18 cellular contexts compared by ENCODE assay signal in the genomic region with DNA sequence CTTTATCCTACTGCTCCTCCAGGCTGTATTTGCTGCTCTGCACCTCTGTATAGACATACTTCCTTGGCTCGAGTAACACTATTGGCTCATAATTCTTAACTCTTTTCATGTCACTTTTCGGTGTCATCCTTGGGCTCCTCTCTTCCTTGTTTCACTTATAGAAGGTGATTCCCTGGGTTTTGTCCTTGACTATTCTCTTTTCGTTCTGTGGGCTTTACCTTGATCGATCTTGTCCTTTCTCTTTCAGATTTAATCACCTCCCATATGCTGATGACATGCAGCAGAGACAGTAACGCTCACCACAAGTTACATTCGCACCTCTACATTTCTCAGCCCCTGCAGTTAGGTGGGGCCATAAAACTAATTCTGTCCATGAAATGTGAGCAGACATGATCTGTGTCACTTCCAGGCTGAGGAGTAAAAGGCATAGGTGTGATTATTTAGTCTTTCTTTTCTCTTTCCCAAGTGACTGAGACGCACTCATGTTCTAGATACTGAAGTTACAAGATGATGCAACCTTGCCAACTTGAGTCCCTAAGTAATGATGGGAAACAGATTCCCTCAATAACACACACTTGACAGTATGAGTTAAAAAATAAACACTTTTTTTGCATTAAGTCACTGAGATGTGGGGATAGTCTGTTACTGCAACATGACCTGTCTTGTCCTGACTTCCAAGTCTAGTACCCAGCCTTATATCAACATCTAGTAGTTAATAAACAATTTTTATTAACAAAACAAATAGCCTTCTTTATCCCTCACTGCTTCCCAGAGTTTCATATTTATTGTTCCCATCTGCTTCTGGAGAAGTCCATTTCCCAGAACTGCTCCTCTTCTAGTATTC. TPM values are rescaled to one million over a fixed set of nuclear protein-coding genes. Genes with fewer than 3 reads are reported as not detected.
DNase-seq lines count a peak whose midpoint lies in the region; ATAC-seq and TF ChIP-seq lines count a peak whose summit lies in the region.
"Had no signal": no experiment of that assay in that cellular context is flagged by ENCODE, and none has a peak within 500 bp of the region (broad histone marks: within the 10 kb centered on the region; RNA-seq: fewer than 3 reads in every experiment).

No MANE protein-coding gene starts in this region.

- H3K9me3 Mint-ChIP-seq in activated T-cell treated with anti-CD3 and anti-CD28 coated beads, Interleukin-2, amount 50 U/mL, for 72 hours = no peaks in the 10 kb centered on the region
- no peaks in the 10 kb centered on the region for H3K9me3 Mint-ChIP-seq in activated T-cell treated with anti-CD3 and anti-CD28 coated beads, Interleukin-2, amount 50 U/mL, for 24 hours
- H3K9me3 Mint-ChIP-seq in stimulated activated naive CD8-positive, alpha-beta T cell treated with anti-CD3 and anti-CD28 coated beads, Interleukin-15, amount 100 ng/mL, for 72 hours = no peaks in the 10 kb centered on the region
- H3K9me3 Mint-ChIP-seq: activated B cell treated with CpG ODN at 0.5 μM for 24 hours had no signal

- ATAC-seq in activated T-cell treated with anti-CD3 and anti-CD28 coated beads, Interleukin-2, amount 50 U/mL, for 72 hours (replicated peaks in 1 of 2) = peak; percentile 72 to 88
- ATAC-seq in GM21619 (IDR thresholded peaks at IDR 0.05; ENCODE audit: unreplicated experiment) (peak; percentile 70), HG03175 (IDR thresholded peaks at IDR 0.05; ENCODE audit: unreplicated experiment) (peak; percentile 74)
- ATAC-seq in stimulated activated naive CD8-positive, alpha-beta T cell treated with anti-CD3 and anti-CD28 coated beads, Interleukin-15, amount 100 ng/mL, for 72 hours = peak; percentile 77
- ATAC-seq: foreskin keratinocyte, left colon had no signal

- H3K4me1 ChIP-seq in Karpas-422 (ENCODE audit: low read length) (peaks cover 7% of the 10 kb centered on the region), left ventricle myocardium inferior (no peaks in the 10 kb centered on the region)
- H3K4me1 ChIP-seq: foreskin keratinocyte had no signal

- no peak overlapping the region for H3K4me2 ChIP-seq in Karpas-422 (ENCODE audit: low read depth, low read length, poor library complexity, severe bottlenecking)

- no peak overlapping the region for H3K27ac Mint-ChIP-seq in activated T-cell treated with anti-CD3 and anti-CD28 coated beads, Interleukin-2, amount 50 U/mL, for 72 hours
- H3K27ac Mint-ChIP-seq in activated T-cell treated with anti-CD3 and anti-CD28 coated beads, Interleukin-2, amount 50 U/mL, for 24 hours = no peak overlapping the region
- no peak overlapping the region for H3K27ac Mint-ChIP-seq in stimulated activated naive CD8-positive, alpha-beta T cell treated with anti-CD3 and anti-CD28 coated beads, Interleukin-15, amount 100 ng/mL, for 72 hours
- H3K27ac Mint-ChIP-seq: activated B cell treated with CpG ODN at 0.5 μM for 24 hours had no signal

- TF ChIP-seq CTCF in left ventricle myocardium inferior (IDR thresholded peaks at IDR 0.05; ENCODE audit: borderline replicate concordance) = no peak

- no peak overlapping the region for H3K4me3 Mint-ChIP-seq in activated T-cell treated with anti-CD3 and anti-CD28 coated beads, Interleukin-2, amount 50 U/mL, for 72 hours
- H3K4me3 Mint-ChIP-seq in activated T-cell treated with anti-CD3 and anti-CD28 coated beads, Interleukin-2, amount 50 U/mL, for 24 hours = no peak overlapping the region
- H3K4me3 Mint-ChIP-seq in stimulated activated naive CD8-positive, alpha-beta T cell treated with anti-CD3 and anti-CD28 coated beads, Interleukin-15, amount 100 ng/mL, for 72 hours = no peak overlapping the region
- H3K4me3 Mint-ChIP-seq: activated B cell treated with CpG ODN at 0.5 μM for 24 hours had no signal

- H3K36me3 Mint-ChIP-seq in activated T-cell treated with anti-CD3 and anti-CD28 coated beads, Interleukin-2, amount 50 U/mL, for 72 hours (ENCODE audit: insufficient read depth in 2 of 2) = peaks cover 0 to 1% of the 10 kb centered on the region in 2 donors
- no peaks in the 10 kb centered on the region for H3K36me3 Mint-ChIP-seq in activated T-cell treated with anti-CD3 and anti-CD28 coated beads, Interleukin-2, amount 50 U/mL, for 24 hours (ENCODE audit: low read depth)

- H2AFZ ChIP-seq in Karpas-422 (ENCODE audit: low read length) = no peak overlapping the region

- peaks cover 5% of the 10 kb centered on the region for H3K4me1 Mint-ChIP-seq in activated T-cell treated with anti-CD3 and anti-CD28 coated beads, Interleukin-2, amount 50 U/mL, for 72 hours (ENCODE audit: low read depth)
- peaks cover 1% of the 10 kb centered on the region for H3K4me1 Mint-ChIP-seq in activated T-cell treated with anti-CD3 and anti-CD28 coated beads, Interleukin-2, amount 50 U/mL, for 24 hours (ENCODE audit: low read depth)
- peaks cover 6% of the 10 kb centered on the region for H3K4me1 Mint-ChIP-seq in stimulated activated naive CD8-positive, alpha-beta T cell treated with anti-CD3 and anti-CD28 coated beads, Interleukin-15, amount 100 ng/mL, for 72 hours

- no peak overlapping the region for H3K9ac ChIP-seq in Karpas-422 (ENCODE audit: low read length)

- peaks cover 8% of the 10 kb centered on the region for H3K27me3 Mint-ChIP-seq in activated T-cell treated with anti-CD3 and anti-CD28 coated beads, Interleukin-2, amount 50 U/mL, for 72 hours (ENCODE audit: low read depth)
- peaks cover 8% of the 10 kb centered on the region for H3K27me3 Mint-ChIP-seq in activated T-cell treated with anti-CD3 and anti-CD28 coated beads, Interleukin-2, amount 50 U/mL, for 24 hours
- peaks cover 9% of the 10 kb centered on the region for H3K27me3 Mint-ChIP-seq in stimulated activated naive CD8-positive, alpha-beta T cell treated with anti-CD3 and anti-CD28 coated beads, Interleukin-15, amount 100 ng/mL, for 72 hours
- H3K27me3 Mint-ChIP-seq: activated B cell treated with CpG ODN at 0.5 μM for 24 hours had no signal

- H3K27me3 ChIP-seq in Karpas-422 (ENCODE audit: low read length) (no peaks in the 10 kb centered on the region), left ventricle myocardium inferior (ENCODE audit: low read depth) (no peaks in the 10 kb centered on the region)
- H3K27me3 ChIP-seq: foreskin keratinocyte, neutrophil had no signal

- no peaks in the 10 kb centered on the region for H4K20me1 ChIP-seq in Karpas-422 (ENCODE audit: insufficient read depth, low read depth, low read length)

- H3K36me3 ChIP-seq in Karpas-422 (ENCODE audit: insufficient read depth, low read length) = no peaks in the 10 kb centered on the region
- H3K36me3 ChIP-seq in left ventricle myocardium inferior = no peaks in the 10 kb centered on the region
- H3K36me3 ChIP-seq: neutrophil had no signal

- H3K9me2 ChIP-seq in Karpas-422 (replicated peaks; ENCODE audit: insufficient read depth, low read length) = no peaks in the 10 kb centered on the region

- peak in 1 of 2 donors; percentile 14 for DNase-seq in activated T-cell treated with anti-CD3 and anti-CD28 coated beads, Interleukin-2, amount 50 U/mL, for 72 hours
- no peak for DNase-seq in activated T-cell treated with anti-CD3 and anti-CD28 coated beads, Interleukin-2, amount 50 U/mL, for 24 hours
- no peak for DNase-seq in stimulated activated naive CD8-positive, alpha-beta T cell treated with anti-CD3 and anti-CD28 coated beads, Interleukin-15, amount 100 ng/mL, for 72 hours
- DNase-seq in Karpas-422 = no peak
- DNase-seq in NCI-H187 treated with DMSO at 0.1 percent for 48 hours (lab: John Stamatoyannopoulos, UW) = no peak
- no peak for DNase-seq in left ventricle myocardium inferior
- DNase-seq: activated B cell treated with CpG ODN at 0.5 μM for 24 hours; activated naive CD4-positive, alpha-beta T cell; EL; left colon; Right ventricle myocardium superior; substantia nigra had no signal

- H3K4me3 ChIP-seq in Karpas-422 (ENCODE audit: low read length) = no peak overlapping the region
- H3K4me3 ChIP-seq in left ventricle myocardium inferior = no peak overlapping the region

- intact Hi-C loops in left ventricle myocardium inferior (cut with micrococcal nuclease) = no loop called here

- H3K27ac ChIP-seq in Karpas-422 (ENCODE audit: low read length) (no peak overlapping the region), left ventricle myocardium inferior (replicated peaks) (no peak overlapping the region)
- H3K27ac ChIP-seq: foreskin keratinocyte, neutrophil had no signal

- no peaks in the 10 kb centered on the region for H3K79me2 ChIP-seq in Karpas-422 (ENCODE audit: low read length)

- H3K9me3 ChIP-seq in Karpas-422 (ENCODE audit: low read length) (no peaks in the 10 kb centered on the region), left ventricle myocardium inferior (replicated peaks) (no peaks in the 10 kb centered on the region)
- H3K9me3 ChIP-seq: neutrophil had no signal

RNA-seq across cellular contexts. Expression of a gene that starts 49.9 kb away (rescaled TPM):
- total RNA-seq in activated T-cell treated with anti-CD3 and anti-CD28 coated beads, Interleukin-2, amount 50 U/mL, for 72 hours = not detected
- total RNA-seq in Karpas-422 (2014; rRNA removed; shearing (Covaris generic); ENCODE audit: low replicate concordance) = not detected in 2 replicates
- total RNA-seq in left ventricle myocardium inferior = not detected
- total RNA-seq: activated B cell treated with CpG ODN at 0.5 μM for 24 hours, foreskin keratinocyte, left colon, M059J, NCI-H460, Right ventricle myocardium superior had no signal
